ENCODE assay signal across 13 cellular contexts in the genomic region with DNA sequence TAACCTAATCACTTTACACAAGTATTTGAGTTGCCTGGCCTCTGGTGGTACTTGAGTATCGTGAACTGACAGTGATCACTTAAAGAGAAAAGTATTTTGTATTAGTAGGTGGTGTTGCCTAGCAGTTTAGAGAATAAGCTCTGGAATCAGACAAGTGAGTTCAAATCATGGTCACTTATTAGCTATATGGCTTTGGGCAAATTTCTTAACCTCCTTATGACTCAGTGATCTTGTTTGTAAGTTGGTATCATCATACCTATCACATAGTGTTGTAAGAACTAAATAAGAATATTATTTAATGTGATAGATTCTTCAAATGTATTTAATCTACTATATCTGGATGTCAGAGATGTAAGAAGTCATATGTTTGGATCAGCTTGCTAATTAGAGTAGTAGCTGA.
"Had no signal": no experiment of that assay in that cellular context is flagged by ENCODE, and none has a peak within 500 bp of the region (broad histone marks: within the 10 kb centered on the region; RNA-seq: fewer than 3 reads in every experiment).

No MANE protein-coding gene starts in this region.

- H2AFZ ChIP-seq: hepatocyte had no signal

- FAIRE-seq: endometrium had no signal

- H3K4me3 ChIP-seq: hepatocyte, psoas muscle, smooth muscle cell, uterus had no signal

- H3K27me3 ChIP-seq: hepatocyte, neutrophil, uterus had no signal

- H3K27ac ChIP-seq: hepatocyte, neutrophil, psoas muscle, uterus had no signal

- H3K9me3 ChIP-seq: neutrophil, psoas muscle, uterus had no signal

- H3K4me2 ChIP-seq: hepatocyte, smooth muscle cell had no signal

- H3K4me1 ChIP-seq: psoas muscle, uterus had no signal

- H3K36me3 ChIP-seq: neutrophil, uterus had no signal

- H3K79me2 ChIP-seq: hepatocyte had no signal

- DNase-seq: effector memory CD4-positive, alpha-beta T cell; foreskin melanocyte; head of caudate nucleus; naive thymus-derived CD8-positive, alpha-beta T cell; psoas muscle; right cardiac atrium; stimulated activated CD4-positive, alpha-beta T cell treated with anti-CD3 and anti-CD28 coated beads, Interleukin-2, amount 100 ng/mL, for 48 hours; stimulated activated naive CD4-positive, alpha-beta T cell treated with Interleukin-2 at 50 U/mL for 16 hours; uterus had no signal

- ATAC-seq: naive thymus-derived CD8-positive, alpha-beta T cell; psoas muscle; right cardiac atrium had no signal
